Comparison of ENCODE assay signal across 8 cellular contexts in genomic region chr1:1374861-1375662, GRCh38. TPM values are rescaled to one million over a fixed set of nuclear protein-coding genes. Genes with fewer than 3 reads are reported as not detected.
DNase-seq lines count a peak whose midpoint lies in the region; ATAC-seq and TF ChIP-seq lines count a peak whose summit lies in the region.

AURKAIP1 (minus strand) TSS chr1:1375207; CDS start chr1:1374756, 451 bp downstream.

- peak; percentile 9 for TF ChIP-seq CTCF in lung (IDR thresholded peaks at IDR 0.05; ENCODE audit: control extremely low read depth, extremely low read depth)

- ATAC-seq in GM19468 (IDR thresholded peaks at IDR 0.05; ENCODE audit: extremely low read depth, unreplicated experiment) (peak; percentile 89), lung (ENCODE audit: insufficient read depth, low FRiP score) (peak; percentile 94)

- peak within 1 kb of the TSS; percentile 91 to 92 for H3K27ac ChIP-seq in lung (ENCODE audit: low read depth in 1 of 2, low read length in 1 of 2)

- DNase-seq in COLO829 (ENCODE audit: low spot score) (peak; percentile 98), HS-5 (ENCODE audit: low read depth) (peak; percentile 98), lung (ENCODE audit: low spot score) (peak; percentile 99)
- DNase-seq in NK-92 treated with Interleukin-12 subunit alpha and Interleukin-12 subunit beta, amount 100 ng/mL, for 24 hours (lab: John Stamatoyannopoulos, UW): peak; percentile 97
- peak; percentile 94 for DNase-seq in activated CD8-positive, alpha-beta memory T cell treated with anti-CD3 and anti-CD28 coated beads for 24 hours
- peak; percentile 90 for DNase-seq in effector CD8-positive, alpha-beta T cell (lab: John Stamatoyannopoulos, UW)
- peak; percentile 85 to 92 (median 88) for DNase-seq in stimulated activated CD4-positive, alpha-beta T cell treated with anti-CD3 and anti-CD28 coated beads, TNF-alpha, amount 100 ng/mL, for 4 hours (ENCODE audit: low read depth in 3 of 3)

- peaks cover 0 to 7% of the 10 kb centered on the region in 2 donors for H3K36me3 ChIP-seq in lung (ENCODE audit: control insufficient read depth in 2 of 2, insufficient read depth in 2 of 2, low read length in 2 of 2)

- H3K9me3 ChIP-seq in lung (ENCODE audit: control insufficient read depth in 2 of 2, insufficient read depth in 1 of 2, low read length in 1 of 2): no peaks in the 10 kb centered on the region

- H3K4me1 ChIP-seq in lung (ENCODE audit: control insufficient read depth in 2 of 2, insufficient read depth in 2 of 2, low read length in 2 of 2): peaks cover 7 to 16% of the 10 kb centered on the region in 2 donors

- no peaks in the 10 kb centered on the region for H3K27me3 ChIP-seq in lung (ENCODE audit: control insufficient read depth, insufficient read depth)

- H3K4me3 ChIP-seq in lung: peak within 1 kb of the TSS; percentile 84

- WGBS in lung, 2 donors: 1% methylated on average over 67 to 91 of the region's 91 CpGs

RNA-seq across cellular contexts. Expression of gene AURKAIP1, which starts in this region (rescaled TPM):
- 100 to 1,000 TPM in 1 of 2 donors, 10 to 100 TPM in 1; 43.5 to 157 TPM for total RNA-seq in lung
- 100 to 1,000 TPM; 179 to 208 TPM for polyA plus RNA-seq in lung

Comparison
In these comparisons a context has a peak if more than half of its experiments do, and no peak if none do; other contexts are left out.
1. Peak in every context shown above with its lines: DNase-seq, ATAC-seq, H3K4me3 ChIP-seq and H3K27ac ChIP-seq.